In genomic region chr2:152600698-152601097, GRCh38 we compare ENCODE assay signal across 1 cellular context.
TF ChIP-seq lines count a peak whose summit lies in the region.

No MANE protein-coding gene starts in this region.

TF ChIP-seq in K562, 482 proteins besides CTCF, POLR2A, EP300 and RAD21 (continued from another document):
- TF ChIP-seq ZNF121 (CRISPR knock-in tag; conservative IDR thresholded peaks at IDR 0.05) = no peak
- no peak for TF ChIP-seq NFXL1 (CRISPR knock-in tag; IDR thresholded peaks at IDR 0.05)
- TF ChIP-seq ZNF75A (CRISPR knock-in tag; IDR thresholded peaks at IDR 0.05) = no peak
- TF ChIP-seq ZNF780A (CRISPR knock-in tag; IDR thresholded peaks at IDR 0.05) = no peak
- no peak for TF ChIP-seq POLR3G (IDR thresholded peaks at IDR 0.05; ENCODE audit: extremely low read depth, insufficient read length, insufficient replicate concordance)
- TF ChIP-seq ZNF407 (IDR thresholded peaks at IDR 0.05; ENCODE audit: low read depth) = no peak
- TF ChIP-seq ZNF77 (CRISPR knock-in tag; IDR thresholded peaks at IDR 0.05) = no peak
